Comparison of ENCODE assay signal across 23 cellular contexts in genomic region chr2:10195278-10196219, GRCh38.
"Had no signal": no experiment of that assay in that cellular context is flagged by ENCODE, and none has a peak within 500 bp of the region (broad histone marks: within the 10 kb centered on the region; RNA-seq: fewer than 3 reads in every experiment).

No MANE protein-coding gene starts in this region.

- FAIRE-seq: frontal cortex, pancreas had no signal

- H3K36me3 ChIP-seq: breast epithelium, colonic mucosa, esophagus muscularis mucosa, pancreas, tibial artery had no signal

- H3K9me3 Mint-ChIP-seq: activated CD4-positive, alpha-beta memory T cell treated with anti-CD3 and anti-CD28 coated beads, Interleukin-2, amount 10 ng/mL, durations not matched to agents 7 days and 5 days; activated naive CD8-positive, alpha-beta T cell treated with anti-CD3 and anti-CD28 coated beads for 36 hours; immature natural killer cell had no signal

- H3K4me1 ChIP-seq: breast epithelium, colonic mucosa, pancreas, tibial artery had no signal

- H3K4me1 Mint-ChIP-seq: activated naive CD8-positive, alpha-beta T cell treated with anti-CD3 and anti-CD28 coated beads for 36 hours had no signal

- H3K27me3 Mint-ChIP-seq: activated CD4-positive, alpha-beta memory T cell treated with anti-CD3 and anti-CD28 coated beads, Interleukin-2, amount 10 ng/mL, durations not matched to agents 7 days and 5 days; activated naive CD8-positive, alpha-beta T cell treated with anti-CD3 and anti-CD28 coated beads for 36 hours; naive thymus-derived CD4-positive, alpha-beta T cell; stimulated activated naive CD8-positive, alpha-beta T cell treated with anti-CD3 and anti-CD28 coated beads, Interleukin-15, amount 100 ng/mL, for 72 hours had no signal

- H3K4me2 ChIP-seq: hepatocyte had no signal

- H3K79me2 ChIP-seq: hepatocyte had no signal

- H3K4me3 ChIP-seq: breast epithelium, colonic mucosa, esophagus muscularis mucosa, hepatocyte, lung, pancreas, tibial artery had no signal

- H3K9me3 ChIP-seq: breast epithelium, colonic mucosa, neutrophil, pancreas had no signal

- H3K27me3 ChIP-seq: breast epithelium, colonic mucosa, esophagus muscularis mucosa, hepatocyte, neutrophil, pancreas, tibial artery had no signal

- DNase-seq: activated CD4-positive, alpha-beta memory T cell treated with anti-CD3 and anti-CD28 coated beads, Interleukin-2, amount 10 ng/mL, durations not matched to agents 7 days and 5 days; activated CD4-positive, alpha-beta T cell treated with anti-CD3 and anti-CD28 coated beads for 48 hours; activated CD4-positive, CD25-positive, alpha-beta regulatory T cell; activated effector memory CD4-positive, alpha-beta T cell treated with Interleukin-2 at 50 U/mL for 16 hours; activated naive CD8-positive, alpha-beta T cell treated with anti-CD3 and anti-CD28 coated beads for 36 hours; activated T-cell treated with anti-CD3 and anti-CD28 coated beads, Interleukin-2, amount 50 U/mL, for 72 hours; glutamatergic neuron; immature natural killer cell; naive thymus-derived CD4-positive, alpha-beta T cell; stimulated activated CD4-positive, alpha-beta T cell treated with anti-CD3 and anti-CD28 coated beads, Interleukin-12 subunit alpha, Interleukin-12 subunit beta, amount 100 ng/mL, for 4 hours; stimulated activated CD4-positive, alpha-beta T cell treated with anti-CD3 and anti-CD28 coated beads, Interleukin-4, amount 100 ng/mL, for 4 hours; stimulated activated naive CD8-positive, alpha-beta T cell treated with anti-CD3 and anti-CD28 coated beads, Interleukin-15, amount 100 ng/mL, for 72 hours; T-helper 1 cell; T1000; tibial artery had no signal

- H3K4me3 Mint-ChIP-seq: activated CD4-positive, alpha-beta memory T cell treated with anti-CD3 and anti-CD28 coated beads, Interleukin-2, amount 10 ng/mL, durations not matched to agents 7 days and 5 days; activated naive CD8-positive, alpha-beta T cell treated with anti-CD3 and anti-CD28 coated beads for 36 hours; activated T-cell treated with anti-CD3 and anti-CD28 coated beads, Interleukin-2, amount 50 U/mL, for 72 hours; immature natural killer cell; naive thymus-derived CD4-positive, alpha-beta T cell; stimulated activated naive CD8-positive, alpha-beta T cell treated with anti-CD3 and anti-CD28 coated beads, Interleukin-15, amount 100 ng/mL, for 72 hours had no signal

- H2AFZ ChIP-seq: hepatocyte had no signal

- H3K27ac Mint-ChIP-seq: activated CD4-positive, alpha-beta memory T cell treated with anti-CD3 and anti-CD28 coated beads, Interleukin-2, amount 10 ng/mL, durations not matched to agents 7 days and 5 days; activated naive CD8-positive, alpha-beta T cell treated with anti-CD3 and anti-CD28 coated beads for 36 hours; activated T-cell treated with anti-CD3 and anti-CD28 coated beads, Interleukin-2, amount 50 U/mL, for 72 hours; immature natural killer cell had no signal

- H3K27ac ChIP-seq: breast epithelium, colonic mucosa, esophagus muscularis mucosa, hepatocyte, neutrophil, pancreas, tibial artery had no signal
